Comparison of ENCODE assay signal across 16 cellular contexts in genomic region chr10:129741978-129742741, GRCh38.
"Had no signal": no experiment of that assay in that cellular context is flagged by ENCODE, and none has a peak within 500 bp of the region (broad histone marks: within the 10 kb centered on the region; RNA-seq: fewer than 3 reads in every experiment).

No MANE protein-coding gene starts in this region.

- ATAC-seq: activated CD4-positive, alpha-beta T cell treated with anti-CD3 and anti-CD28 coated beads for 36 hours; left lobe of liver; stimulated activated effector memory CD8-positive, alpha-beta T cell treated with anti-CD3 and anti-CD28 coated beads, Interleukin-12 subunit alpha, Interleukin-12 subunit beta, amount 100 ng/mL, for 72 hours had no signal

- H3K4me3 ChIP-seq: ascending aorta, neural progenitor cell, SJCRH30 had no signal

- H3K27ac ChIP-seq: ascending aorta, neural progenitor cell, parathyroid adenoma, SJCRH30 had no signal

- DNase-seq: activated CD4-positive, alpha-beta T cell treated with anti-CD3 and anti-CD28 coated beads for 36 hours; activated gamma-delta T cell; effector CD4-positive, alpha-beta T cell; foreskin melanocyte; mesenchymal stem cell; retina; SJCRH30; small intestine; trophoblast cell had no signal

- H3K36me3 Mint-ChIP-seq: stimulated activated effector memory CD8-positive, alpha-beta T cell treated with anti-CD3 and anti-CD28 coated beads, Interleukin-12 subunit alpha, Interleukin-12 subunit beta, amount 100 ng/mL, for 72 hours had no signal

- H3K4me1 Mint-ChIP-seq: activated CD4-positive, alpha-beta memory T cell treated with anti-CD3 and anti-CD28 coated beads, Interleukin-2, amount 10 ng/mL, durations not matched to agents 7 days and 5 days; activated CD4-positive, alpha-beta T cell treated with anti-CD3 and anti-CD28 coated beads for 36 hours; neural progenitor cell had no signal

- H3K27me3 Mint-ChIP-seq: activated CD4-positive, alpha-beta memory T cell treated with anti-CD3 and anti-CD28 coated beads, Interleukin-2, amount 10 ng/mL, durations not matched to agents 7 days and 5 days; activated CD4-positive, alpha-beta T cell treated with anti-CD3 and anti-CD28 coated beads for 36 hours had no signal

- H3K27ac Mint-ChIP-seq: activated CD4-positive, alpha-beta memory T cell treated with anti-CD3 and anti-CD28 coated beads, Interleukin-2, amount 10 ng/mL, durations not matched to agents 7 days and 5 days; activated CD4-positive, alpha-beta T cell treated with anti-CD3 and anti-CD28 coated beads for 36 hours; neural progenitor cell; stimulated activated effector memory CD8-positive, alpha-beta T cell treated with anti-CD3 and anti-CD28 coated beads, Interleukin-12 subunit alpha, Interleukin-12 subunit beta, amount 100 ng/mL, for 72 hours; T-helper 2 cell treated with Interferon-gamma antibody and Interleukin-4, amounts not matched to agents 5 μg/mL and 100 μg/mL, for 36 hours had no signal

- H3K9me3 ChIP-seq: SJCRH30 had no signal

- H3K4me1 ChIP-seq: ascending aorta, neural progenitor cell, parathyroid adenoma, SJCRH30 had no signal

- H3K4me3 Mint-ChIP-seq: activated CD4-positive, alpha-beta memory T cell treated with anti-CD3 and anti-CD28 coated beads, Interleukin-2, amount 10 ng/mL, durations not matched to agents 7 days and 5 days; activated CD4-positive, alpha-beta T cell treated with anti-CD3 and anti-CD28 coated beads for 36 hours; neural progenitor cell; stimulated activated effector memory CD8-positive, alpha-beta T cell treated with anti-CD3 and anti-CD28 coated beads, Interleukin-12 subunit alpha, Interleukin-12 subunit beta, amount 100 ng/mL, for 72 hours; T-helper 2 cell treated with Interferon-gamma antibody and Interleukin-4, amounts not matched to agents 5 μg/mL and 100 μg/mL, for 36 hours had no signal

- H3K27me3 ChIP-seq: ascending aorta, neural progenitor cell, SJCRH30 had no signal
